ENCODE assay signal across 1 cellular context in genomic region chr16:85623250-85623649, GRCh38.
TF ChIP-seq lines count a peak whose summit lies in the region.

No MANE protein-coding gene starts in this region.

TF ChIP-seq in GM23338, 12 proteins besides CTCF, POLR2A, EP300 and RAD21:
- TF ChIP-seq ZNF462 (CRISPR knock-in tag; IDR thresholded peaks at IDR 0.05) (no peak), CREB1 (CRISPR knock-in tag; IDR thresholded peaks at IDR 0.05; ENCODE audit: low read depth) (no peak), JUNB (IDR thresholded peaks at IDR 0.05; ENCODE audit: unreplicated experiment) (no peak), EZH2 (IDR thresholded peaks at IDR 0.05; ENCODE audit: low read depth, unreplicated experiment) (no peak), NANOG (IDR thresholded peaks at IDR 0.05; ENCODE audit: borderline replicate concordance) (no peak), STAT1 (IDR thresholded peaks at IDR 0.05; ENCODE audit: unreplicated experiment) (no peak), POLR2AphosphoS5 (IDR thresholded peaks at IDR 0.05; ENCODE audit: low read depth) (no peak; the same call in 1 of the 2 replicates), REST (IDR thresholded peaks at IDR 0.05; ENCODE audit: unreplicated experiment) (no peak), EZH2phosphoT487 (IDR thresholded peaks at IDR 0.05; ENCODE audit: unreplicated experiment) (no peak), ZNF114 (CRISPR knock-in tag; IDR thresholded peaks at IDR 0.05) (no peak), ZNF331 (CRISPR knock-in tag; IDR thresholded peaks at IDR 0.05; ENCODE audit: low read depth) (no peak), ETS1 (IDR thresholded peaks at IDR 0.05) (no peak)
